In the genomic region with DNA sequence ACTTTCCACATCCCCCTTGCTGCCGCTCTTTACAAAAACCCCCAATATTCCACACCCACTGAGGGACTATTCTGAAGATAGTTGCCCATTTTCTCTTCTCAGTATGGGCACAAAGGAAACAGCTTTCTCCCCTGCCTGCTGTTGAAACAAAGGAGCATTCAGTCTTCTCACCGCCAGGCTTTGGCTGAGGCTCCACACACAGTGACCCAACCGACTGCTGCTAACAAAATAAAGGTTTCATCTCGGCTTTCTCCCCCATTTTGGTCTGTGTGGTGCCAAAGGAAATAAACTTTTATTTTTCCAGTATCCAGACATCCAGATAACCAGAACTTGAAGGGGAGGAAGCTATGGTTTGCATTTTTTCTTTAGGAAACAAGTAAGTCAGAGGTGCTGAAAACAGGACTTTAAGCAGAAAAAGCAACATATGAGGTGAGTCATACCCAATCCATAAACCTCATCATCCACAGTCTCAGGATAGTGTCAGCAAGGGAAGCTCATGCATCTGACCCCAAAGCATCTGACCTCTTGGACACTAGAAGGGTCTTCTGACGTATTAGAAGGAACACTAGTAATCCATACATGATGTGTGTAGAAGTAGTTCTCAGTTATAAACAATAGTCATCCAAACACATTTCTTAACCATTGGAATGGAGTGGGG, we compare ENCODE assay signal across 8 cellular contexts. TPM values are rescaled to one million over a fixed set of nuclear protein-coding genes. Genes with fewer than 3 reads are reported as not detected.
A peak's percentile ranks its signal among the peaks of the same experiment; 100 is the strongest.
DNase-seq lines count a peak whose midpoint lies in the region; ATAC-seq and TF ChIP-seq lines count a peak whose summit lies in the region.

No MANE protein-coding gene starts in this region.

- peak overlapping the region; percentile 83 for H3K27ac ChIP-seq in rectal smooth muscle tissue (ENCODE audit: low read depth, low read length)

- no peaks in the 10 kb centered on the region for H3K36me3 ChIP-seq in rectal smooth muscle tissue (ENCODE audit: control insufficient read depth, insufficient read depth, low read length)

- DNase-seq in EL = peak; percentile 86
- peak; percentile 20 for DNase-seq in glomerular endothelial cell (ENCODE audit: extremely low read depth, low read depth, low spot score)
- no peak for DNase-seq in SIG-M5 treated with dmso at 0.1 percent for 504 hours (lab: John Stamatoyannopoulos, UW; ENCODE audit: unreplicated experiment)
- DNase-seq in GM19238 (ENCODE audit: insufficient read length, low spot score) = no peak
- no peak for DNase-seq in SIG-M5 (lab: John Stamatoyannopoulos, UW)

- no peak for ATAC-seq in HG03045 (IDR thresholded peaks at IDR 0.05; ENCODE audit: unreplicated experiment)

- peaks cover 44% of the 10 kb centered on the region for H3K4me1 ChIP-seq in rectal smooth muscle tissue (ENCODE audit: control insufficient read depth, insufficient read depth, low read length)

- no peaks in the 10 kb centered on the region for H3K27me3 ChIP-seq in rectal smooth muscle tissue (ENCODE audit: control insufficient read depth, insufficient read depth, low read length)

- TF ChIP-seq CTCF in WI38 (IDR thresholded peaks at IDR 0.05; ENCODE audit: low read depth, low read length) = no peak

- H3K4me3 ChIP-seq in WI38 (ENCODE audit: low read depth, low read length) (peak overlapping the region; percentile 52), rectal smooth muscle tissue (ENCODE audit: low read length) (peak overlapping the region; percentile 28)

- no peak overlapping the region for H3K9ac ChIP-seq in rectal smooth muscle tissue (ENCODE audit: low read length)

RNA-seq across cellular contexts. Expression of gene CLMP, which starts 6.4 kb away (rescaled TPM):
- total RNA-seq in glomerular endothelial cell = 1.5 and 7.1 TPM in 2 replicates

Comparison
In these comparisons a context has a peak if more than half of its experiments do, and no peak if none do; other contexts are left out.
1. DNase-seq: peak in EL (single experiment) and glomerular endothelial cell (single experiment); none in SIG-M5 treated with dmso at 0.1 percent for 504 hours (single experiment), GM19238 (single experiment) and SIG-M5 (single experiment).